8 cellular contexts compared by ENCODE assay signal in the genomic region with DNA sequence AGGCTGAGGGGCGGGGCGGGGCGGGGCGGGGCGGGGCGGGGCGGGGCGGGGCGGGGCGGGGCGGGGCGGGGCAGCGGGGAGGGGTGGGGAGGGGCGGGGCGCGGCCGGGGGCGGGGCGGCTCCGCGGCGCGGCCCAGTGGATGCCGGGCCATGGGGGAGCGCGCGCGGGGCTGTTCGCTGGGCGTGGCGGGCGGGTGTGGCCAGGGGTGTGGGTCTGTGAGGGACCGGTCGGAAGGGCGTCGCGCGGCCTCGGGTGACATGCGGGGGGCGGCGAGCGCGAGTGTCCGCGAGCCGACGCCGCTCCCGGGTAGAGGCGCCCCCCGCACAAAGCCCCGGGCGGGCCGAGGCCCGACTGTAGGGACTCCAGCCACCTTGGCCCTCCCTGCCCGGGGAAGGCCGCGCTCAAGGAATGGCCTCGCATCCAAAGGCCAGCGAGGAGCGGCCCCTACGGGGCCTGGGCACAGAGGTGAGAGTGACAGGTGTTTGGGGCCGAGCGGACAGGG. TPM values are rescaled to one million over a fixed set of nuclear protein-coding genes. Genes with fewer than 3 reads are reported as not detected.
DNase-seq lines count a peak whose midpoint lies in the region; ATAC-seq lines count a peak whose summit lies in the region.

A gene (plus strand): TSS at position 188 of the 503 bp plus-strand sequence. CDS start 71 bp downstream, at position 259.

- CTCF ChIA-PET in activated CD4-positive, alpha-beta T cell treated with anti-CD3 and anti-CD28 coated beads, Interleukin-2, amount 10 ng/mL, durations not matched to agents 7 days and 5 days (lab: Charles Lee): no interaction called here

- H2BK120ac ChIP-seq in mesenchymal stem cell (ENCODE audit: low read depth, low read length): peak within 1 kb of the TSS; percentile 57

- H3K4me2 ChIP-seq in mesenchymal stem cell (ENCODE audit: low read length, poor library complexity, severe bottlenecking): peak within 1 kb of the TSS; percentile 87

- H3K4me1 ChIP-seq in mesenchymal stem cell (ENCODE audit: control insufficient read depth, insufficient read depth, low read depth, low read length): peaks cover 5% of the 10 kb centered on the region

- peak within 1 kb of the TSS in 1 of 2 experiments; percentile 83 for H2BK12ac ChIP-seq in mesenchymal stem cell (ENCODE audit: low read length in 2 of 2)

- H4K8ac ChIP-seq in mesenchymal stem cell (ENCODE audit: low read length): peak within 1 kb of the TSS; percentile 100

- peak; percentile 47 for ATAC-seq in HG03135 (IDR thresholded peaks at IDR 0.05; ENCODE audit: unreplicated experiment)
- peak; percentile 76 for ATAC-seq in stimulated activated naive CD8-positive, alpha-beta T cell treated with anti-CD3 and anti-CD28 coated beads, Interleukin-15, Interleukin-2, amounts not matched to agents 100 U/mL and 50 U/mL, for 24 hours

- H3K23ac ChIP-seq in mesenchymal stem cell (ENCODE audit: low read length in 2 of 2): peak within 1 kb of the TSS in 1 of 2 experiments; percentile 14

- H3K4me3 ChIP-seq in mesenchymal stem cell (ENCODE audit: insufficient read depth in 1 of 2, low read depth in 1 of 2, low read length in 2 of 2): peak within 1 kb of the TSS; percentile 90 to 96

- H3K27me3 ChIP-seq in mesenchymal stem cell (ENCODE audit: control insufficient read depth in 1 of 2, insufficient read depth in 1 of 2, low read length in 2 of 2): no peaks in the 10 kb centered on the region

- H3K27me3 Mint-ChIP-seq in activated CD4-positive, alpha-beta T cell treated with anti-CD3 and anti-CD28 coated beads, Interleukin-2, amount 10 ng/mL, durations not matched to agents 7 days and 5 days: no peaks in the 10 kb centered on the region
- peaks cover 2% of the 10 kb centered on the region for H3K27me3 Mint-ChIP-seq in dendritic cell treated with granulocyte-macrophage colony-stimulating factor and Interleukin-4, amounts not matched to agents 40 ng/mL and 50 ng/mL, for 4 days

- 4% methylated on average over 33 of the region's 65 CpGs for WGBS in mesenchymal stem cell

- H3K27ac ChIP-seq in mesenchymal stem cell (ENCODE audit: low read length, poor library complexity, severe bottlenecking): peak within 1 kb of the TSS; percentile 98

- POLR2A ChIA-PET in activated CD4-positive, alpha-beta T cell treated with anti-CD3 and anti-CD28 coated beads, Interleukin-2, amount 10 ng/mL, durations not matched to agents 7 days and 5 days (lab: Charles Lee): no interaction called here

- peaks cover 22 to 34% of the 10 kb centered on the region in 2 experiments for H3K36me3 ChIP-seq in mesenchymal stem cell (ENCODE audit: control insufficient read depth in 1 of 2, insufficient read depth in 2 of 2, low read depth in 1 of 2, low read length in 2 of 2)

- peaks cover 60% of the 10 kb centered on the region for H3K9me3 Mint-ChIP-seq in activated CD4-positive, alpha-beta T cell treated with anti-CD3 and anti-CD28 coated beads, Interleukin-2, amount 10 ng/mL, durations not matched to agents 7 days and 5 days
- peaks cover 81% of the 10 kb centered on the region for H3K9me3 Mint-ChIP-seq in dendritic cell treated with granulocyte-macrophage colony-stimulating factor and Interleukin-4, amounts not matched to agents 40 ng/mL and 50 ng/mL, for 4 days

- peak within 1 kb of the TSS; percentile 77 for H3K9ac ChIP-seq in mesenchymal stem cell (ENCODE audit: low read length)

- peaks cover 27% of the 10 kb centered on the region for H3K4me1 Mint-ChIP-seq in activated CD4-positive, alpha-beta T cell treated with anti-CD3 and anti-CD28 coated beads, Interleukin-2, amount 10 ng/mL, durations not matched to agents 7 days and 5 days
- peaks cover 23% of the 10 kb centered on the region for H3K4me1 Mint-ChIP-seq in dendritic cell treated with granulocyte-macrophage colony-stimulating factor and Interleukin-4, amounts not matched to agents 40 ng/mL and 50 ng/mL, for 4 days (ENCODE audit: low read depth)

- no peak for DNase-seq in activated CD4-positive, alpha-beta T cell treated with anti-CD3 and anti-CD28 coated beads, Interleukin-2, amount 10 ng/mL, durations not matched to agents 7 days and 5 days
- no peak for DNase-seq in activated CD4-positive, alpha-beta T cell treated with anti-CD3 and anti-CD28 coated beads for 48 hours
- DNase-seq in SW 1271 (lab: John Stamatoyannopoulos, UW): peak; percentile 27 to 72
- no peak for DNase-seq in mesenchymal stem cell
- DNase-seq in stimulated activated naive CD8-positive, alpha-beta T cell treated with anti-CD3 and anti-CD28 coated beads, Interleukin-15, Interleukin-2, amounts not matched to agents 100 U/mL and 50 U/mL, for 24 hours: peak; percentile 76
- DNase-seq in NK-92 (lab: John Stamatoyannopoulos, UW; ENCODE audit: unreplicated experiment): no peak

- peak within 1 kb of the TSS; percentile 96 for H2AFZ ChIP-seq in mesenchymal stem cell (ENCODE audit: low read depth, low read length)

- peaks cover 22% of the 10 kb centered on the region for H3K79me1 ChIP-seq in mesenchymal stem cell (replicated peaks; ENCODE audit: low read length, poor library complexity, severe bottlenecking)

- intact Hi-C loops in dendritic cell treated with granulocyte-macrophage colony-stimulating factor and Interleukin-4, amounts not matched to agents 40 ng/mL and 50 ng/mL, for 4 days (cut with micrococcal nuclease): loop anchor here (1.0 kb wide), 1 partner anchor 31 kb away; no protein-coding TSS in a partner anchor

- H2BK15ac ChIP-seq in mesenchymal stem cell (ENCODE audit: low read depth, poor library complexity, severe bottlenecking): peak within 1 kb of the TSS; percentile 98

- H3K36me3 Mint-ChIP-seq in activated CD4-positive, alpha-beta T cell treated with anti-CD3 and anti-CD28 coated beads, Interleukin-2, amount 10 ng/mL, durations not matched to agents 7 days and 5 days (ENCODE audit: low read depth): peaks cover 55% of the 10 kb centered on the region
- H3K36me3 Mint-ChIP-seq in dendritic cell treated with granulocyte-macrophage colony-stimulating factor and Interleukin-4, amounts not matched to agents 40 ng/mL and 50 ng/mL, for 4 days (ENCODE audit: low read depth): peaks cover 57% of the 10 kb centered on the region

- H3K27ac Mint-ChIP-seq in activated CD4-positive, alpha-beta T cell treated with anti-CD3 and anti-CD28 coated beads, Interleukin-2, amount 10 ng/mL, durations not matched to agents 7 days and 5 days: peak within 1 kb of the TSS; percentile 99
- H3K27ac Mint-ChIP-seq in dendritic cell treated with granulocyte-macrophage colony-stimulating factor and Interleukin-4, amounts not matched to agents 40 ng/mL and 50 ng/mL, for 4 days: peak within 1 kb of the TSS; percentile 97

- peaks cover 85% of the 10 kb centered on the region for H3K9me3 ChIP-seq in mesenchymal stem cell (ENCODE audit: control insufficient read depth, low read length)

- H3K4ac ChIP-seq in mesenchymal stem cell (ENCODE audit: low read depth in 1 of 2, low read length in 2 of 2): peak within 1 kb of the TSS; percentile 83 to 98

- H3K4me3 Mint-ChIP-seq in activated CD4-positive, alpha-beta T cell treated with anti-CD3 and anti-CD28 coated beads, Interleukin-2, amount 10 ng/mL, durations not matched to agents 7 days and 5 days: peak within 1 kb of the TSS; percentile 90
- peak within 1 kb of the TSS; percentile 91 for H3K4me3 Mint-ChIP-seq in dendritic cell treated with granulocyte-macrophage colony-stimulating factor and Interleukin-4, amounts not matched to agents 40 ng/mL and 50 ng/mL, for 4 days

- no peak within 1 kb of the TSS for H2AK5ac ChIP-seq in mesenchymal stem cell (ENCODE audit: low read length, severe bottlenecking)

- peak within 1 kb of the TSS in 1 of 2 experiments; percentile 98 for H3K14ac ChIP-seq in mesenchymal stem cell (ENCODE audit: low read length in 2 of 2)

- H4K91ac ChIP-seq in mesenchymal stem cell (ENCODE audit: low read length): peak within 1 kb of the TSS; percentile 100

- peak within 1 kb of the TSS; percentile 88 for H2BK5ac ChIP-seq in mesenchymal stem cell (ENCODE audit: low read depth, low read length, poor library complexity, severe bottlenecking)

- H3K18ac ChIP-seq in mesenchymal stem cell (ENCODE audit: low read depth in 1 of 2, low read length in 2 of 2): peak within 1 kb of the TSS; percentile 100

RNA-seq across cellular contexts. Expression of the gene that starts here (rescaled TPM):
- total RNA-seq in activated CD4-positive, alpha-beta T cell treated with anti-CD3 and anti-CD28 coated beads, Interleukin-2, amount 10 ng/mL, durations not matched to agents 7 days and 5 days: 1 to 10 TPM; 4.7 to 5.6 TPM
- 6.2 TPM for polyA plus RNA-seq in mesenchymal stem cell (2013, experiment 1 of 2)
- 6.4 TPM for polyA plus RNA-seq in mesenchymal stem cell (2013, experiment 2 of 2)

Comparison
In these comparisons a context has a peak if more than half of its experiments do, and no peak if none do; other contexts are left out.
1. DNase-seq: peak in SW 1271 (2 of 2) and stimulated activated naive CD8-positive, alpha-beta T cell treated with anti-CD3 and anti-CD28 coated beads, Interleukin-15, Interleukin-2, amounts not matched to agents 100 U/mL and 50 U/mL, for 24 hours (single experiment); none in activated CD4-positive, alpha-beta T cell treated with anti-CD3 and anti-CD28 coated beads, Interleukin-2, amount 10 ng/mL, durations not matched to agents 7 days and 5 days (single experiment), activated CD4-positive, alpha-beta T cell treated with anti-CD3 and anti-CD28 coated beads for 48 hours (single experiment), mesenchymal stem cell (single experiment) and NK-92 (single experiment).